Comparison of ENCODE assay signal across 10 cellular contexts in genomic region chrX:155632424-155633100, GRCh38. TPM values are rescaled to one million over a fixed set of nuclear protein-coding genes. Genes with fewer than 3 reads are reported as not detected.
DNase-seq lines count a peak whose midpoint lies in the region; ATAC-seq and TF ChIP-seq lines count a peak whose summit lies in the region.
"Had no signal": no experiment of that assay in that cellular context is flagged by ENCODE, and none has a peak within 500 bp of the region (broad histone marks: within the 10 kb centered on the region; RNA-seq: fewer than 3 reads in every experiment).

No MANE protein-coding gene starts in this region.

- no peaks in the 10 kb centered on the region for H3K79me2 ChIP-seq in parathyroid adenoma

- no peak overlapping the region for H3K4me2 ChIP-seq in parathyroid adenoma (ENCODE audit: low read length)

- 63 to 76% methylated on average over 3 of the region's 3 CpGs for WGBS in esophagus squamous epithelium, 2 donors

- peak overlapping the region; percentile 74 for H3K27ac Mint-ChIP-seq in activated naive CD4-positive, alpha-beta T cell treated with anti-CD3 and anti-CD28 coated beads, Interleukin-2, amount 50 U/mL, for 24 hours

- H3K4me1 Mint-ChIP-seq in activated naive CD4-positive, alpha-beta T cell treated with anti-CD3 and anti-CD28 coated beads, Interleukin-2, amount 50 U/mL, for 24 hours, result peaks cover 12% of the 10 kb centered on the region

- ATAC-seq in HG03558 (IDR thresholded peaks at IDR 0.05; ENCODE audit: extremely low read depth, unreplicated experiment), result peak; percentile 52

- peak; percentile 19 for DNase-seq in NCI-H2029 treated with DMSO at 0.1 percent for 48 hours (lab: John Stamatoyannopoulos, UW)
- DNase-seq in NCI-H2029 (lab: John Stamatoyannopoulos, UW), result no peak
- no peak for DNase-seq in NCI-H526 treated with DMSO at 0.1 percent for 48 hours (lab: John Stamatoyannopoulos, UW)
- no peak for DNase-seq in NCI-H2107 treated with DMSO at 0.1 percent for 48 hours (lab: John Stamatoyannopoulos, UW; ENCODE audit: unreplicated experiment)
- no peak for DNase-seq in esophagus squamous epithelium (lab: John Stamatoyannopoulos, UW)
- DNase-seq: activated CD8-positive, alpha-beta memory T cell treated with anti-CD3 and anti-CD28 coated beads, Interleukin-2, amount 50 U/mL, for 48 hours; NCI-H1694 had no signal

- H3K36me3 Mint-ChIP-seq in activated naive CD4-positive, alpha-beta T cell treated with anti-CD3 and anti-CD28 coated beads, Interleukin-2, amount 50 U/mL, for 24 hours, result peaks cover 8% of the 10 kb centered on the region

- H3K4me3 Mint-ChIP-seq in activated naive CD4-positive, alpha-beta T cell treated with anti-CD3 and anti-CD28 coated beads, Interleukin-2, amount 50 U/mL, for 24 hours, result peak overlapping the region; percentile 70

- H3K4me3 ChIP-seq in parathyroid adenoma (ENCODE audit: low read depth, low read length), result no peak overlapping the region
- peak overlapping the region in 1 of 4 donors; percentile 26 for H3K4me3 ChIP-seq in esophagus squamous epithelium

- peaks cover 5% of the 10 kb centered on the region for H3K9me3 Mint-ChIP-seq in activated naive CD4-positive, alpha-beta T cell treated with anti-CD3 and anti-CD28 coated beads, Interleukin-2, amount 50 U/mL, for 24 hours

- H3K36me3 ChIP-seq in parathyroid adenoma (ENCODE audit: control insufficient read depth, insufficient read depth, low read length) (no peaks in the 10 kb centered on the region), esophagus squamous epithelium (no peaks in the 10 kb centered on the region)

- no peak overlapping the region for H3K9ac ChIP-seq in parathyroid adenoma

- no peak for TF ChIP-seq POLR2A in esophagus squamous epithelium (IDR thresholded peaks at IDR 0.05)

- TF ChIP-seq CTCF in parathyroid adenoma (IDR thresholded peaks at IDR 0.05) (no peak), esophagus squamous epithelium (IDR thresholded peaks at IDR 0.05) (no peak)

- H3K27me3 ChIP-seq in parathyroid adenoma (ENCODE audit: control insufficient read depth, insufficient read depth, low read length), result no peaks in the 10 kb centered on the region
- no peaks in the 10 kb centered on the region for H3K27me3 ChIP-seq in esophagus squamous epithelium

- intact Hi-C loops in esophagus squamous epithelium (cut with DNase I), result no loop called here

- H2AFZ ChIP-seq in parathyroid adenoma, result peak overlapping the region; percentile 72

- peak overlapping the region; percentile 65 for H3K27ac ChIP-seq in parathyroid adenoma
- H3K27ac ChIP-seq in esophagus squamous epithelium, result no peak overlapping the region

- H3K4me1 ChIP-seq in parathyroid adenoma, result no peaks in the 10 kb centered on the region
- H3K4me1 ChIP-seq in esophagus squamous epithelium, result no peaks in the 10 kb centered on the region

- H3K27me3 Mint-ChIP-seq in activated naive CD4-positive, alpha-beta T cell treated with anti-CD3 and anti-CD28 coated beads, Interleukin-2, amount 50 U/mL, for 24 hours, result no peaks in the 10 kb centered on the region

- H3K9me3 ChIP-seq in parathyroid adenoma (ENCODE audit: control insufficient read depth, low read length) (no peaks in the 10 kb centered on the region), esophagus squamous epithelium (peaks cover 0 to 10% (median 0%) of the 10 kb centered on the region in 3 donors)

RNA-seq across cellular contexts. Expression of gene TMLHE, which starts 19.8 kb away (rescaled TPM):
- total RNA-seq in esophagus squamous epithelium, result 10 to 100 TPM in 3 of 4 donors, 1 to 10 TPM in 1; 7.9 to 16.2 (median 14.4) TPM

RNA-seq across cellular contexts. Expression of gene SPRY3, which starts 20.2 kb away (rescaled TPM):
- under 1 TPM; 0.34 to 0.95 (median 0.46) TPM for total RNA-seq in esophagus squamous epithelium
